In the genomic region with DNA sequence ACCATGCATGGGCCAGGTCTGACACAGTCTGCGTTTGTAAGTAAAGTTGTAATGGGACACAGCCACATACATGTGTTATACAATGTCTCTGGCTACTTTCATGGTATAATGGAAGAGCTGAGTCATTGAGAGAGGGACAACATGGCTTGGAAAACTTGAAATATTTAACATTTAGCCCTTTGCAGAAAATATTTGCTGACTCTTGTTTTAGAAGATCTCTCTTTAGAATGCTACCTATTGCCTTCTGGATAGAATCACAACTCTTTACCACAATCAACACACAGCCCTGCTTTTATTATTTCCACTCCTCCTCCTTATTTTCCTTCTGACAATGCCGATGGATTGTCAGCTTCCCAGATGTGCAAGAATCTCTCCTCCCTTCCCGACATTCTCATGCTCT, we compare ENCODE assay signal across 1 cellular context.
TF ChIP-seq lines count a peak whose summit lies in the region.

No MANE protein-coding gene starts in this region.

TF ChIP-seq in K562, 482 proteins besides CTCF, POLR2A, EP300 and RAD21:
- TF ChIP-seq ZNF316 (IDR thresholded peaks at IDR 0.05) (peak; percentile 64), C11orf30 (IDR thresholded peaks at IDR 0.05; ENCODE audit: low read depth) (peak; percentile 59), MAFG (tag; conservative IDR thresholded peaks at IDR 0.05) (peak; percentile 39)
